Comparison of ENCODE assay signal across 23 cellular contexts in the genomic region with DNA sequence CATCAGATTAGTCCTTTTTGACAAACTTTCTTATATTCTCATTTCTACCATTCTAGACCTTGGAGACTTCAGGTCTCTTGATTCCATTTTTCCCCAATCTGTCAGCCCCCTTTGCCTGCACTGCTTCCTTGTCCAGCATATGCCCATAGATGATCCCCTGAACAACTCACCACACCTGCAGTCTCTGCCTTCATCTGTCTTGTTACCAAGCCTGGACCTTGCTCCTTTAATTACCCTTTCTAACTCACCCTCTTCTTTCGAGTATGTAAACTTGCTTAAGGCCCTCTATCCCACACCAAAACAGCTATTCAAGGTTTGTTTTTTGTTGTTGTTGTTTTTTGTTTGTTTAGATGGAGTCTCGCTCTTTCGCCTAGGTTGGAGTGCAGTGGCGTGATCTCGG. TPM values are rescaled to one million over a fixed set of nuclear protein-coding genes. Genes with fewer than 3 reads are reported as not detected.
DNase-seq lines count a peak whose midpoint lies in the region; ATAC-seq and TF ChIP-seq lines count a peak whose summit lies in the region.
"Had no signal": no experiment of that assay in that cellular context is flagged by ENCODE, and none has a peak within 500 bp of the region (broad histone marks: within the 10 kb centered on the region; RNA-seq: fewer than 3 reads in every experiment).

No MANE protein-coding gene starts in this region.

- H3K36me3 ChIP-seq in CD8-positive, alpha-beta T cell (ENCODE audit: insufficient read depth, low read length), result peaks cover 46% of the 10 kb centered on the region
- H3K36me3 ChIP-seq in HEK293 (ENCODE audit: control insufficient read depth in 2 of 2, insufficient read depth in 1 of 2, low read length in 2 of 2) (peaks cover 17 to 50% of the 10 kb centered on the region in 2 experiments), sigmoid colon (peaks cover 5 to 74% (median 16%) of the 10 kb centered on the region in 4 donors), uterus (no peaks in the 10 kb centered on the region)

- peak overlapping the region; percentile 15 for H3K27ac Mint-ChIP-seq in CD8-positive, alpha-beta T cell
- no peak overlapping the region for H3K27ac Mint-ChIP-seq in endothelial cell (ENCODE audit: unreplicated experiment)
- H3K27ac Mint-ChIP-seq: HFFc6 had no signal

- no peak overlapping the region for H3K4me3 ChIP-seq in CD8-positive, alpha-beta T cell (ENCODE audit: low read depth, low read length)
- H3K4me3 ChIP-seq in HEK293 (ENCODE audit: low read depth, low read length) (no peak overlapping the region), sigmoid colon (no peak overlapping the region), uterus (no peak overlapping the region)

- DNase-seq in CD8-positive, alpha-beta T cell, result no peak
- DNase-seq in endothelial cell (ENCODE audit: low spot score), result no peak
- peak; percentile 19 for DNase-seq in sigmoid colon
- DNase-seq in iPS-NIHi7 (ENCODE audit: extremely low spot score), result no peak
- DNase-seq in uterus, result no peak
- DNase-seq: ACHN, C1 segment of cervical spinal cord, COR-L47, DMS 273 treated with DMSO at 0.1 percent for 48 hours, HFFc6, KBM-7, NCI-H1105 treated with DMSO at 0.1 percent for 48 hours, NCI-H187, NCI-H2107, NCI-H226, NCI-H524, OCI-M1, SHP77 treated with DMSO at 0.1 percent for 48 hours had no signal

- no peak overlapping the region for H3K4me3 Mint-ChIP-seq in CD8-positive, alpha-beta T cell
- H3K4me3 Mint-ChIP-seq in endothelial cell (ENCODE audit: unreplicated experiment), result peak overlapping the region; percentile 53
- H3K4me3 Mint-ChIP-seq: HFFc6 had no signal

- no peak for TF ChIP-seq CTCF in CD8-positive, alpha-beta T cell (IDR thresholded peaks at IDR 0.05)
- TF ChIP-seq CTCF in HEK293 (tag by site-specific recombination; IDR thresholded peaks at IDR 0.05) (no peak), endothelial cell (IDR thresholded peaks at IDR 0.05; ENCODE audit: unreplicated experiment) (no peak), sigmoid colon (IDR thresholded peaks at IDR 0.05) (no peak), uterus (IDR thresholded peaks at IDR 0.05) (no peak)

- no peaks in the 10 kb centered on the region for H3K9me3 ChIP-seq in CD8-positive, alpha-beta T cell (ENCODE audit: low read length)
- H3K9me3 ChIP-seq in HEK293 (ENCODE audit: control insufficient read depth, insufficient read depth, low read depth, low read length) (no peaks in the 10 kb centered on the region), sigmoid colon (no peaks in the 10 kb centered on the region), uterus (no peaks in the 10 kb centered on the region)

- WGBS in sigmoid colon, 2 donors, result 55 to 94% methylated on average over 5 of the region's 5 CpGs

- no peaks in the 10 kb centered on the region for H3K9me3 Mint-ChIP-seq in CD8-positive, alpha-beta T cell
- H3K9me3 Mint-ChIP-seq in endothelial cell (ENCODE audit: unreplicated experiment), result no peaks in the 10 kb centered on the region
- H3K9me3 Mint-ChIP-seq: HFFc6 had no signal

- H3K36me3 Mint-ChIP-seq in CD8-positive, alpha-beta T cell, result peaks cover 76% of the 10 kb centered on the region
- H3K36me3 Mint-ChIP-seq in endothelial cell (ENCODE audit: low read depth, unreplicated experiment), result peaks cover 14% of the 10 kb centered on the region

- no peak for ATAC-seq in CD8-positive, alpha-beta T cell
- no peak for ATAC-seq in activated CD4-positive, CD25-positive, alpha-beta regulatory T cell treated with anti-CD3 and anti-CD28 coated beads, Interleukin-2, amount 50 U/mL, for 24 hours
- ATAC-seq: HepG2 had no signal

- intact Hi-C loops in CD8-positive, alpha-beta T cell (cut with DNase I, micrococcal nuclease), result no loop called here
- intact Hi-C loops in sigmoid colon (cut with DNase I), result no loop called here
- intact Hi-C loops in uterus (cut with DNase I; ENCODE audit: low total_unique reads), result no loop called here

- H3K4me1 Mint-ChIP-seq in CD8-positive, alpha-beta T cell (ENCODE audit: low read depth), result peaks cover 52% of the 10 kb centered on the region
- H3K4me1 Mint-ChIP-seq in endothelial cell (ENCODE audit: unreplicated experiment), result peaks cover 20% of the 10 kb centered on the region

- CTCF ChIA-PET in CD8-positive, alpha-beta T cell (lab: Charles Lee), result interaction anchor here (1.2 to 4.5 kb wide), 3 partner anchors 10 to 54 kb away, joined by 3 to 20 read pairs (median 3); a partner anchor contains a TSS
- CTCF ChIA-PET in HEK293 (lab: Yijun Ruan, JAX), result interaction anchor here (0.7 to 2.9 kb wide), 2 partner anchors 10 to 21 kb away, joined by 3 to 13 read pairs; a partner anchor contains a TSS

- no peak for TF ChIP-seq EP300 in sigmoid colon (IDR thresholded peaks at IDR 0.05)

- H3K27ac ChIP-seq in CD8-positive, alpha-beta T cell (ENCODE audit: low read depth, low read length), result no peak overlapping the region
- H3K27ac ChIP-seq in HEK293 (ENCODE audit: extremely low read depth, low read depth, low read length) (no peak overlapping the region), sigmoid colon (no peak overlapping the region), uterus (no peak overlapping the region)

- no peaks in the 10 kb centered on the region for H3K27me3 ChIP-seq in CD8-positive, alpha-beta T cell (ENCODE audit: insufficient read depth, low read length)
- H3K27me3 ChIP-seq in sigmoid colon (no peaks in the 10 kb centered on the region), uterus (no peaks in the 10 kb centered on the region)

- POLR2A ChIA-PET in CD8-positive, alpha-beta T cell (lab: Charles Lee), result interaction anchor here (1.3 to 1.6 kb wide), 2 partner anchors 8 to 10 kb away, joined by 4 to 5 read pairs; a partner anchor contains a TSS
- POLR2A ChIA-PET in HEK293 (lab: Yijun Ruan, JAX), result no interaction called here

- no peak for TF ChIP-seq POLR2A in sigmoid colon (IDR thresholded peaks at IDR 0.05)
- no peak for TF ChIP-seq POLR2A in uterus (IDR thresholded peaks at IDR 0.05)

- no peaks in the 10 kb centered on the region for H3K27me3 Mint-ChIP-seq in CD8-positive, alpha-beta T cell (ENCODE audit: low read depth)
- peaks cover 2% of the 10 kb centered on the region for H3K27me3 Mint-ChIP-seq in endothelial cell (ENCODE audit: unreplicated experiment)

- H3K4me1 ChIP-seq in CD8-positive, alpha-beta T cell (ENCODE audit: insufficient read depth, low read length), result peaks cover 29% of the 10 kb centered on the region
- H3K4me1 ChIP-seq in HEK293 (ENCODE audit: control insufficient read depth, insufficient read depth, low read length), result no peaks in the 10 kb centered on the region
- H3K4me1 ChIP-seq in sigmoid colon, result peaks cover 0 to 18% (median 11%) of the 10 kb centered on the region in 4 donors
- peaks cover 0 to 3% of the 10 kb centered on the region in 2 donors for H3K4me1 ChIP-seq in uterus

TF ChIP-seq in HEK293, 187 proteins besides CTCF, POLR2A, EP300 and RAD21:
- TF ChIP-seq YY2 (tag by site-specific recombination; IDR thresholded peaks at IDR 0.05), result no peak
- peak; percentile 52; the same call in 1 of the 2 replicates for TF ChIP-seq PRDM1 (tag by site-specific recombination; IDR thresholded peaks at IDR 0.05)

RNA-seq across cellular contexts. Expression of a gene that starts 9.6 kb away (rescaled TPM):
- 10 to 100 TPM; 42.2 to 43.3 TPM for total RNA-seq in CD8-positive, alpha-beta T cell
- total RNA-seq in endothelial cell (ENCODE audit: unreplicated experiment), result 36.4 TPM
- total RNA-seq in sigmoid colon, result 100 to 1,000 TPM in 1 of 4 donors, 10 to 100 TPM in 3; 87.8 to 179 (median 93.8) TPM
- 100 to 1,000 TPM; 124 to 266 (median 187) TPM for polyA plus RNA-seq in sigmoid colon
- 100 to 1,000 TPM in 1 of 4 donors, 10 to 100 TPM in 3; 14.3 to 121 (median 45.4) TPM for total RNA-seq in uterus

RNA-seq across cellular contexts. Expression of a gene that starts 17.8 kb away (rescaled TPM):
- total RNA-seq in CD8-positive, alpha-beta T cell, result under 1 TPM; 0.24 to 0.50 TPM
- total RNA-seq in endothelial cell (ENCODE audit: unreplicated experiment) (not detected), sigmoid colon (10 to 100 TPM in 1 of 4 donors, 1 to 10 TPM in 1, under 1 TPM in 2; 0.55 to 59.6 (median 1.5) TPM), uterus (not detected)
- 10 to 100 TPM in 1 of 3 donors, 1 to 10 TPM in 2; 3.0 to 19.8 (median 3.6) TPM for polyA plus RNA-seq in sigmoid colon
- total RNA-seq: H4, RPMI7951 had no signal

RNA-seq across cellular contexts. Expression of a gene that starts 36.5 kb away (rescaled TPM):
- 10 to 100 TPM; 90.2 to 92.1 TPM for total RNA-seq in CD8-positive, alpha-beta T cell
- total RNA-seq in endothelial cell (ENCODE audit: unreplicated experiment) (101 TPM), sigmoid colon (10 to 100 TPM; 22.4 to 64.8 (median 39.2) TPM), uterus (10 to 100 TPM in 3 of 4 donors, 1 to 10 TPM in 1; 4.1 to 54.6 (median 39.6) TPM)
- 10 to 100 TPM; 16.0 to 26.4 (median 24.1) TPM for polyA plus RNA-seq in sigmoid colon

RNA-seq across cellular contexts. Expression of a gene that starts 45.5 kb away (rescaled TPM):
- total RNA-seq in CD8-positive, alpha-beta T cell, result 10 to 100 TPM; 45.2 to 46.2 TPM
- total RNA-seq in endothelial cell (ENCODE audit: unreplicated experiment), result 61.7 TPM
- total RNA-seq in sigmoid colon, result 10 to 100 TPM; 21.7 to 29.1 (median 23.3) TPM
- 10 to 100 TPM in 1 of 3 donors, 1 to 10 TPM in 2; 4.8 to 25.9 (median 5.3) TPM for polyA plus RNA-seq in sigmoid colon
- 10 to 100 TPM in 3 of 4 donors, 1 to 10 TPM in 1; 9.1 to 73.9 (median 40.5) TPM for total RNA-seq in uterus
